In the genomic region with DNA sequence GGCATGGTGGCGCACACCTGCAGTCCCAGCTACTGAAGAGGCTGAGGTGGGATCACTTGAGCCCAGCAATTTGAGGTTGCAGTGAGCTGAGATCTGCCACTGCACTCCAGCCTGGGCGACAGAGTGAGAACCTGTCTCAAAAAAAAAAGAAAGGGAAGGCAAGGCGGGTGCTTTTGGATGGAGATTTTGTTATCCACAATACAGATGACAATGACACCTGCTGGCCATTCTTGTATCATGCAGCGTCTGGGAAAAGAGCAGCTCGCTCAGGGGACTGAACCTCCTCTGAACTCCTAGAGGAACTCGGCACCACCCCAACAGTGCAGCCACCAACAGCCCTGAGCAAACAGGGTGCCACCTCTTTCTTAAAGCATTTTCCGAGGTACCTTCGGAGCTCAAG, we compare ENCODE assay signal across 8 cellular contexts. TPM values are rescaled to one million over a fixed set of nuclear protein-coding genes. Genes with fewer than 3 reads are reported as not detected.
DNase-seq lines count a peak whose midpoint lies in the region; ATAC-seq and TF ChIP-seq lines count a peak whose summit lies in the region.

No MANE protein-coding gene starts in this region.

- H3K27ac Mint-ChIP-seq in endothelial cell (ENCODE audit: unreplicated experiment): no peak overlapping the region

- no peak overlapping the region for H2AFZ ChIP-seq in neural cell (ENCODE audit: low read depth, low read length)

- no peak overlapping the region for H3K4me2 ChIP-seq in neural cell (ENCODE audit: low read length)

- H3K4me1 Mint-ChIP-seq in endothelial cell (ENCODE audit: unreplicated experiment): no peaks in the 10 kb centered on the region

- no peak for ATAC-seq in RWPE2 (ENCODE audit: low read depth)
- ATAC-seq in HG03520 (IDR thresholded peaks at IDR 0.05; ENCODE audit: unreplicated experiment): no peak

- DNase-seq in CD1c-positive myeloid dendritic cell (ENCODE audit: extremely low spot score) (peak; percentile 59), H7 (peak; percentile 85), RWPE2 (ENCODE audit: low spot score) (no peak), endothelial cell (ENCODE audit: low spot score) (peak; percentile 58), HPDE6-E6E7 (ENCODE audit: extremely low spot score) (no peak)
- no peak for DNase-seq in effector CD8-positive, alpha-beta T cell (lab: John Stamatoyannopoulos, UW)

- H3K9me2 ChIP-seq in neural cell (ENCODE audit: insufficient read depth, low read length): no peaks in the 10 kb centered on the region

- TF ChIP-seq EP300 in neural cell (conservative IDR thresholded peaks at IDR 0.05; ENCODE audit: poor library complexity, severe bottlenecking): no peak

- H3K27me3 ChIP-seq in H7 (ENCODE audit: control insufficient read depth, insufficient read depth, low read length) (no peaks in the 10 kb centered on the region), RWPE2 (ENCODE audit: insufficient read depth, poor library complexity, severe bottlenecking) (no peaks in the 10 kb centered on the region), neural cell (ENCODE audit: insufficient read depth, low read depth, low read length) (no peaks in the 10 kb centered on the region)

- TF ChIP-seq CTCF in RWPE2 (IDR thresholded peaks at IDR 0.05; ENCODE audit: poor library complexity, severe bottlenecking) (peak; percentile 45), endothelial cell (IDR thresholded peaks at IDR 0.05; ENCODE audit: unreplicated experiment) (peak; percentile 62), neural cell (IDR thresholded peaks at IDR 0.05; ENCODE audit: poor library complexity, severe bottlenecking) (peak; percentile 70)

- H3K36me3 ChIP-seq in H7 (replicated peaks; ENCODE audit: control insufficient read depth, insufficient read depth, low read length) (peaks cover 18% of the 10 kb centered on the region), RWPE2 (ENCODE audit: low read depth) (peaks cover 58% of the 10 kb centered on the region), neural cell (ENCODE audit: insufficient read depth, low read length) (no peaks in the 10 kb centered on the region)

- no peak overlapping the region for H3K4me3 Mint-ChIP-seq in endothelial cell (ENCODE audit: unreplicated experiment)

- H3K9me3 ChIP-seq in RWPE2 (ENCODE audit: severe bottlenecking) (no peaks in the 10 kb centered on the region), neural cell (ENCODE audit: low read length) (no peaks in the 10 kb centered on the region)

- H3K9ac ChIP-seq in neural cell (ENCODE audit: low read length): no peak overlapping the region

- H3K4me3 ChIP-seq in H7 (ENCODE audit: insufficient read depth, low read depth, low read length) (no peak overlapping the region), RWPE2 (ENCODE audit: severe bottlenecking) (no peak overlapping the region), neural cell (ENCODE audit: low read length) (no peak overlapping the region)

- H3K9me3 Mint-ChIP-seq in endothelial cell (ENCODE audit: unreplicated experiment): no peaks in the 10 kb centered on the region

- TF ChIP-seq RAD21 in neural cell (conservative IDR thresholded peaks at IDR 0.05): peak; percentile 72

- no peaks in the 10 kb centered on the region for H3K79me2 ChIP-seq in neural cell (replicated peaks; ENCODE audit: insufficient read depth, low read length)

- no peaks in the 10 kb centered on the region for H3F3A ChIP-seq in neural cell (ENCODE audit: insufficient read depth, low read length, poor library complexity, severe bottlenecking)

- no peaks in the 10 kb centered on the region for H4K20me1 ChIP-seq in neural cell (ENCODE audit: insufficient read depth)

- H3K36me3 Mint-ChIP-seq in endothelial cell (ENCODE audit: low read depth, unreplicated experiment): peaks cover 5% of the 10 kb centered on the region

- peaks cover 2% of the 10 kb centered on the region for H3K27me3 Mint-ChIP-seq in endothelial cell (ENCODE audit: unreplicated experiment)

- H3K27ac ChIP-seq in RWPE2 (ENCODE audit: poor library complexity, severe bottlenecking) (no peak overlapping the region), neural cell (ENCODE audit: low read length) (no peak overlapping the region)

- H3K4me1 ChIP-seq in RWPE2 (ENCODE audit: insufficient read depth, poor library complexity, severe bottlenecking): peaks cover 3% of the 10 kb centered on the region

TF ChIP-seq in neural cell, 6 proteins besides CTCF, POLR2A, EP300 and RAD21:
- TF ChIP-seq SMC3 (conservative IDR thresholded peaks at IDR 0.05; ENCODE audit: poor library complexity) (peak; percentile 81), REST (IDR thresholded peaks at IDR 0.05; ENCODE audit: borderline replicate concordance) (no peak)

RNA-seq across cellular contexts. Expression of gene HAUS8, which starts 22.8 kb away (rescaled TPM):
- total RNA-seq in H7 (2014; rRNA removed; shearing (Covaris generic)): 10.4 and 15.5 TPM in 2 replicates
- total RNA-seq in endothelial cell (ENCODE audit: unreplicated experiment): 6.9 TPM
- polyA plus RNA-seq in neural cell: 3.6 and 4.8 TPM in 2 replicates
- 2.4 and 3.4 TPM in 2 replicates for polyA minus RNA-seq in neural cell

RNA-seq across cellular contexts. Expression of gene MYO9B, which starts 23.1 kb away (rescaled TPM):
- total RNA-seq in H7 (2014; rRNA removed; shearing (Covaris generic)): 32.9 and 40.8 TPM in 2 replicates
- 62.4 TPM for total RNA-seq in endothelial cell (ENCODE audit: unreplicated experiment)
- 27.2 and 28.5 TPM in 2 replicates for polyA plus RNA-seq in neural cell
- 34.5 and 40.9 TPM in 2 replicates for polyA minus RNA-seq in neural cell

RNA-seq across cellular contexts. Expression of gene CPAMD8, which starts 25.8 kb away (rescaled TPM):
- 4.5 and 5.2 TPM in 2 replicates for total RNA-seq in H7 (2014; rRNA removed; shearing (Covaris generic))
- total RNA-seq in endothelial cell (ENCODE audit: unreplicated experiment): 4.8 TPM
- polyA plus RNA-seq in neural cell: 1.9 and 4.2 TPM in 2 replicates
- polyA minus RNA-seq in neural cell: 0.46 and 1.5 TPM in 2 replicates

Comparison
In these comparisons a context has a peak if more than half of its experiments do, and no peak if none do; other contexts are left out.
1. DNase-seq: peak in CD1c-positive myeloid dendritic cell (single experiment), H7 (single experiment) and endothelial cell (single experiment); none in RWPE2 (single experiment), HPDE6-E6E7 (single experiment) and effector CD8-positive, alpha-beta T cell (single experiment).
2. Peak in every context shown above with its lines, with median percentiles within 50 percentile points of each other: CTCF ChIP-seq.